ENCODE assay signal across 22 cellular contexts in genomic region chr15:74381190-74381453, GRCh38. TPM values are rescaled to one million over a fixed set of nuclear protein-coding genes. Genes with fewer than 3 reads are reported as not detected.
DNase-seq lines count a peak whose midpoint lies in the region; ATAC-seq and TF ChIP-seq lines count a peak whose summit lies in the region.
"Had no signal": no experiment of that assay in that cellular context is flagged by ENCODE, and none has a peak within 500 bp of the region (broad histone marks: within the 10 kb centered on the region; RNA-seq: fewer than 3 reads in every experiment).

No MANE protein-coding gene starts in this region.

- no peaks in the 10 kb centered on the region for H3K36me3 Mint-ChIP-seq in T-helper 1 cell treated with Interleukin-12 subunit alpha and Interleukin-12 subunit beta and Interleukin-4 antibody, amounts not matched to agents 30 μg/mL and 1 μg/mL, for 36 hours (ENCODE audit: low read depth)
- H3K36me3 Mint-ChIP-seq in stimulated activated naive CD8-positive, alpha-beta T cell treated with anti-CD3 and anti-CD28 coated beads, Interleukin-15, Interleukin-2, amounts not matched to agents 100 ng/mL and 50 ng/mL, for 24 hours (ENCODE audit: low read depth), result no peaks in the 10 kb centered on the region
- H3K36me3 Mint-ChIP-seq in nephron (ENCODE audit: low read depth) (no peaks in the 10 kb centered on the region), type B pancreatic cell (no peaks in the 10 kb centered on the region)
- H3K36me3 Mint-ChIP-seq: CD4-positive, alpha-beta memory T cell had no signal

- TF ChIP-seq CTCF in nephron (IDR thresholded peaks at IDR 0.05; ENCODE audit: unreplicated experiment in 3 of 3), result no peak
- no peak for TF ChIP-seq CTCF in type B pancreatic cell (conservative IDR thresholded peaks at IDR 0.05)

- no peak overlapping the region for H3K4me3 Mint-ChIP-seq in T-helper 1 cell treated with Interleukin-12 subunit alpha and Interleukin-12 subunit beta and Interleukin-4 antibody, amounts not matched to agents 30 μg/mL and 1 μg/mL, for 36 hours
- no peak overlapping the region for H3K4me3 Mint-ChIP-seq in stimulated activated naive CD8-positive, alpha-beta T cell treated with anti-CD3 and anti-CD28 coated beads, Interleukin-15, Interleukin-2, amounts not matched to agents 100 ng/mL and 50 ng/mL, for 24 hours
- no peak overlapping the region for H3K4me3 Mint-ChIP-seq in stimulated activated naive CD8-positive, alpha-beta T cell treated with anti-CD3 and anti-CD28 coated beads, Interleukin-15, amount 100 ng/mL, for 72 hours
- H3K4me3 Mint-ChIP-seq in nephron (no peak overlapping the region), type B pancreatic cell (no peak overlapping the region)
- H3K4me3 Mint-ChIP-seq: CD4-positive, alpha-beta memory T cell had no signal

- no peak for DNase-seq in T-helper 1 cell
- no peak for DNase-seq in stimulated activated naive CD8-positive, alpha-beta T cell treated with anti-CD3 and anti-CD28 coated beads, Interleukin-15, amount 100 ng/mL, for 72 hours
- no peak for DNase-seq in type B pancreatic cell (ENCODE audit: extremely low spot score, unreplicated experiment)
- no peak for DNase-seq in GM03348 (ENCODE audit: low spot score)
- no peak for DNase-seq in substantia nigra (lab: John Stamatoyannopoulos, UW)
- DNase-seq: ACHN; CD4-positive, alpha-beta memory T cell; DND-41; IMR-90; NCI-H1105; NCI-H146; NCI-H2029; NCI-H2227 treated with DMSO at 0.1 percent for 48 hours; NCI-H510A treated with DMSO at 0.1 percent for 48 hours; NCI-H748 treated with DMSO at 0.1 percent for 48 hours; NK-92 treated with Interleukin-12 subunit alpha and Interleukin-12 subunit beta, amount 100 ng/mL, for 24 hours had no signal

- no peak for ATAC-seq in stimulated activated naive CD8-positive, alpha-beta T cell treated with anti-CD3 and anti-CD28 coated beads, Interleukin-15, amount 100 ng/mL, for 72 hours
- ATAC-seq: HCT116 had no signal

- H3K27ac ChIP-seq in substantia nigra (ENCODE audit: low read depth, low read length, poor library complexity, severe bottlenecking), result no peak overlapping the region
- H3K27ac ChIP-seq: 22Rv1, BLaER1 had no signal

- peaks cover 49% of the 10 kb centered on the region for H3K4me1 Mint-ChIP-seq in T-helper 1 cell treated with Interleukin-12 subunit alpha and Interleukin-12 subunit beta and Interleukin-4 antibody, amounts not matched to agents 30 μg/mL and 1 μg/mL, for 36 hours (ENCODE audit: low read depth)
- peaks cover 99% of the 10 kb centered on the region for H3K4me1 Mint-ChIP-seq in stimulated activated naive CD8-positive, alpha-beta T cell treated with anti-CD3 and anti-CD28 coated beads, Interleukin-15, Interleukin-2, amounts not matched to agents 100 ng/mL and 50 ng/mL, for 24 hours (ENCODE audit: low read depth)
- H3K4me1 Mint-ChIP-seq in stimulated activated naive CD8-positive, alpha-beta T cell treated with anti-CD3 and anti-CD28 coated beads, Interleukin-15, amount 100 ng/mL, for 72 hours, result peaks cover 100% of the 10 kb centered on the region
- H3K4me1 Mint-ChIP-seq in nephron, result peaks cover 40% of the 10 kb centered on the region
- H3K4me1 Mint-ChIP-seq in type B pancreatic cell (ENCODE audit: unreplicated experiment), result peaks cover 13% of the 10 kb centered on the region

- H3K27ac Mint-ChIP-seq in T-helper 1 cell treated with Interleukin-12 subunit alpha and Interleukin-12 subunit beta and Interleukin-4 antibody, amounts not matched to agents 30 μg/mL and 1 μg/mL, for 36 hours, result peak overlapping the region; percentile 14
- peak overlapping the region; percentile 47 for H3K27ac Mint-ChIP-seq in stimulated activated naive CD8-positive, alpha-beta T cell treated with anti-CD3 and anti-CD28 coated beads, Interleukin-15, Interleukin-2, amounts not matched to agents 100 ng/mL and 50 ng/mL, for 24 hours
- peak overlapping the region in 1 of 2 donors; percentile 23 for H3K27ac Mint-ChIP-seq in stimulated activated naive CD8-positive, alpha-beta T cell treated with anti-CD3 and anti-CD28 coated beads, Interleukin-15, amount 100 ng/mL, for 72 hours
- H3K27ac Mint-ChIP-seq in nephron (peak overlapping the region in 2 of 3 experiments; percentile 24 to 64), type B pancreatic cell (peak overlapping the region; percentile 87)

- H3K9me3 Mint-ChIP-seq in T-helper 1 cell treated with Interleukin-12 subunit alpha and Interleukin-12 subunit beta and Interleukin-4 antibody, amounts not matched to agents 30 μg/mL and 1 μg/mL, for 36 hours, result no peaks in the 10 kb centered on the region
- no peaks in the 10 kb centered on the region for H3K9me3 Mint-ChIP-seq in stimulated activated naive CD8-positive, alpha-beta T cell treated with anti-CD3 and anti-CD28 coated beads, Interleukin-15, Interleukin-2, amounts not matched to agents 100 ng/mL and 50 ng/mL, for 24 hours
- no peaks in the 10 kb centered on the region for H3K9me3 Mint-ChIP-seq in stimulated activated naive CD8-positive, alpha-beta T cell treated with anti-CD3 and anti-CD28 coated beads, Interleukin-15, amount 100 ng/mL, for 72 hours
- H3K9me3 Mint-ChIP-seq in nephron (no peaks in the 10 kb centered on the region), type B pancreatic cell (no peaks in the 10 kb centered on the region)
- H3K9me3 Mint-ChIP-seq: CD4-positive, alpha-beta memory T cell had no signal

- H3K27me3 Mint-ChIP-seq in T-helper 1 cell treated with Interleukin-12 subunit alpha and Interleukin-12 subunit beta and Interleukin-4 antibody, amounts not matched to agents 30 μg/mL and 1 μg/mL, for 36 hours (ENCODE audit: low read depth), result no peaks in the 10 kb centered on the region
- no peaks in the 10 kb centered on the region for H3K27me3 Mint-ChIP-seq in stimulated activated naive CD8-positive, alpha-beta T cell treated with anti-CD3 and anti-CD28 coated beads, Interleukin-15, Interleukin-2, amounts not matched to agents 100 ng/mL and 50 ng/mL, for 24 hours
- H3K27me3 Mint-ChIP-seq in stimulated activated naive CD8-positive, alpha-beta T cell treated with anti-CD3 and anti-CD28 coated beads, Interleukin-15, amount 100 ng/mL, for 72 hours, result no peaks in the 10 kb centered on the region
- H3K27me3 Mint-ChIP-seq in nephron (ENCODE audit: low read depth) (peaks cover 11% of the 10 kb centered on the region), type B pancreatic cell (no peaks in the 10 kb centered on the region)
- H3K27me3 Mint-ChIP-seq: CD4-positive, alpha-beta memory T cell had no signal

RNA-seq across cellular contexts. Expression of gene CYP11A1, which starts 13.7 kb away (rescaled TPM):
- 0.80 and 1.0 TPM in 2 replicates for total RNA-seq in type B pancreatic cell (ENCODE audit: low replicate concordance)
- total RNA-seq: CD4-positive, alpha-beta memory T cell had no signal

RNA-seq across cellular contexts. Expression of gene SEMA7A, which starts 52.6 kb away (rescaled TPM):
- 6.3 and 11.2 TPM in 2 replicates for total RNA-seq in type B pancreatic cell (ENCODE audit: low replicate concordance)
